In genomic region chr18:78459646-78460045, GRCh38 we compare ENCODE assay signal across 8 cellular contexts.
"Had no signal": no experiment of that assay in that cellular context is flagged by ENCODE, and none has a peak within 500 bp of the region (broad histone marks: within the 10 kb centered on the region; RNA-seq: fewer than 3 reads in every experiment).

No MANE protein-coding gene starts in this region.

- DNase-seq: GM23248, GOT3, H7, HFFc6 had no signal

- ATAC-seq: HCT116, HepG2 had no signal

- H3K4me3 ChIP-seq: GM23248, HAP-1 had no signal

- H3K27ac ChIP-seq: GM23248, HL-60 had no signal
